Comparison of ENCODE assay signal across 18 cellular contexts in genomic region chr7:100393233-100393905, GRCh38. TPM values are rescaled to one million over a fixed set of nuclear protein-coding genes. Genes with fewer than 3 reads are reported as not detected.
DNase-seq lines count a peak whose midpoint lies in the region; ATAC-seq and TF ChIP-seq lines count a peak whose summit lies in the region.
"Had no signal": no experiment of that assay in that cellular context is flagged by ENCODE, and none has a peak within 500 bp of the region (broad histone marks: within the 10 kb centered on the region; RNA-seq: fewer than 3 reads in every experiment).

No MANE protein-coding gene starts in this region.

- H3K79me2 ChIP-seq in DOHH2 (ENCODE audit: control insufficient read depth, low read length), result no peaks in the 10 kb centered on the region
- H3K79me2 ChIP-seq in mammary epithelial cell (ENCODE audit: insufficient read depth, low read length), result no peaks in the 10 kb centered on the region

- no TSS peak for BruUV-seq in mammary epithelial cell (replicated peaks; lab: Mats Ljungman, UMichigan)

- H3K4ac ChIP-seq in mesenchymal stem cell (ENCODE audit: low read depth in 1 of 2, low read length in 2 of 2), result no peak overlapping the region

- no peak overlapping the region for H2BK12ac ChIP-seq in mesenchymal stem cell (ENCODE audit: low read length in 2 of 2)

- H3K9me3 Mint-ChIP-seq in stimulated activated memory B cell treated with anti-CD40 and anti-IgM and Interleukin-4, amounts not matched to agents 10 μg/mL and 1 μg/mL and 100 μg/mL, for 72 hours, result no peaks in the 10 kb centered on the region
- no peaks in the 10 kb centered on the region for H3K9me3 Mint-ChIP-seq in T-helper 2 cell treated with Interferon-gamma antibody and Interleukin-4, amounts not matched to agents 5 μg/mL and 100 μg/mL, for 36 hours

- H3K27me3 ChIP-seq in DOHH2 (ENCODE audit: control insufficient read depth, low read length) (no peaks in the 10 kb centered on the region), mammary epithelial cell (ENCODE audit: insufficient read depth, low read length) (no peaks in the 10 kb centered on the region), mesenchymal stem cell (ENCODE audit: control insufficient read depth in 1 of 2, insufficient read depth in 1 of 2, low read length in 2 of 2) (peaks cover 25 to 47% of the 10 kb centered on the region in 2 experiments)
- H3K27me3 ChIP-seq: Peyer's patch had no signal

- no peaks in the 10 kb centered on the region for H4K20me1 ChIP-seq in DOHH2 (ENCODE audit: control insufficient read depth, insufficient read depth, low read depth, low read length)
- H4K20me1 ChIP-seq in mammary epithelial cell (ENCODE audit: insufficient read depth, low read length), result no peaks in the 10 kb centered on the region

- H2BK15ac ChIP-seq in mesenchymal stem cell (ENCODE audit: low read depth, poor library complexity, severe bottlenecking), result no peak overlapping the region

- H3K36me3 ChIP-seq in DOHH2 (ENCODE audit: control insufficient read depth, low read length), result no peaks in the 10 kb centered on the region
- H3K36me3 ChIP-seq in mammary epithelial cell (ENCODE audit: insufficient read depth, low read length), result no peaks in the 10 kb centered on the region
- H3K36me3 ChIP-seq in mesenchymal stem cell (ENCODE audit: control insufficient read depth in 1 of 2, insufficient read depth in 2 of 2, low read depth in 1 of 2, low read length in 2 of 2), result no peaks in the 10 kb centered on the region
- H3K36me3 ChIP-seq: Peyer's patch had no signal

- no peak overlapping the region for H2AK5ac ChIP-seq in mesenchymal stem cell (ENCODE audit: low read length, severe bottlenecking)

- WGBS in mammary epithelial cell (ENCODE audit: low coverage, missing lambda C conversion rate), result 71% methylated on average over 4 of the region's 4 CpGs
- 70% methylated on average over 2 of the region's 4 CpGs for WGBS in mesenchymal stem cell

- H3K9ac ChIP-seq in mammary epithelial cell (ENCODE audit: insufficient read depth, low read length) (no peak overlapping the region), mesenchymal stem cell (ENCODE audit: low read length) (no peak overlapping the region)

- H3K4me3 ChIP-seq in DOHH2 (ENCODE audit: low read length), result peak overlapping the region; percentile 37
- no peak overlapping the region for H3K4me3 ChIP-seq in mammary epithelial cell (replicated peaks in 1 of 3; ENCODE audit: insufficient read depth in 1 of 3, low read depth in 2 of 3, low read length in 3 of 3)
- H3K4me3 ChIP-seq in mesenchymal stem cell (ENCODE audit: insufficient read depth in 1 of 2, low read depth in 1 of 2, low read length in 2 of 2), result no peak overlapping the region
- H3K4me3 ChIP-seq: Peyer's patch, SK-N-MC had no signal

- peak overlapping the region; percentile 3 for H3K27ac ChIP-seq in DOHH2 (ENCODE audit: low read depth, low read length)
- no peak overlapping the region for H3K27ac ChIP-seq in mammary epithelial cell (ENCODE audit: insufficient read depth, low read depth, low read length)
- no peak overlapping the region for H3K27ac ChIP-seq in mesenchymal stem cell (ENCODE audit: low read length, poor library complexity, severe bottlenecking)
- H3K27ac ChIP-seq: Peyer's patch, SK-N-MC had no signal

- no peak overlapping the region for H2BK120ac ChIP-seq in mesenchymal stem cell (ENCODE audit: low read depth, low read length)

- dilution Hi-C loops in mammary epithelial cell (cut with HindIII; ENCODE audit: low sequenced_read_pairs), result no loop called here

- in situ Hi-C loops in mammary epithelial cell (cut with MboI; ENCODE audit: low sequenced_read_pairs in 2 of 2) (no loop called here), KBM-7 (cut with MboI; ENCODE audit: low pct_unique_long_range_greater_than_20kb, low sequenced_read_pairs) (no loop called here)

- H3K36me3 Mint-ChIP-seq in stimulated activated memory B cell treated with anti-CD40 and anti-IgM and Interleukin-4, amounts not matched to agents 10 μg/mL and 1 μg/mL and 100 μg/mL, for 72 hours, result no peaks in the 10 kb centered on the region
- no peaks in the 10 kb centered on the region for H3K36me3 Mint-ChIP-seq in T-helper 2 cell treated with Interferon-gamma antibody and Interleukin-4, amounts not matched to agents 5 μg/mL and 100 μg/mL, for 36 hours (ENCODE audit: low read depth)

- DNase-seq in NAMALWA (ENCODE audit: low spot score) (peak; percentile 35), mammary epithelial cell (peak; percentile 19), mesenchymal stem cell (no peak), KBM-7 (no peak)
- no peak for DNase-seq in T-helper 2 cell treated with Interferon-gamma antibody and Interleukin-4, amounts not matched to agents 5 μg/mL and 100 μg/mL, for 36 hours (ENCODE audit: low spot score)
- DNase-seq: ACHN, DND-41, GDM1, H7, NCI-H1048, NCI-H1436 treated with DMSO at 0.1 percent for 48 hours, NCI-H2081, Peyer's patch had no signal

- H3K18ac ChIP-seq in mesenchymal stem cell (ENCODE audit: low read depth in 1 of 2, low read length in 2 of 2), result no peak overlapping the region

- peaks cover 11% of the 10 kb centered on the region for H3F3A ChIP-seq in DOHH2 (ENCODE audit: control insufficient read depth, insufficient read depth)

- intact Hi-C loops in mammary epithelial cell (cut with micrococcal nuclease), result no loop called here

- no peak for ATAC-seq in stimulated activated memory B cell treated with anti-CD40 and anti-IgM and Interleukin-4, amounts not matched to agents 10 μg/mL and 1 μg/mL and 100 μg/mL, for 72 hours
- ATAC-seq: Right ventricle myocardium inferior had no signal

- no peaks in the 10 kb centered on the region for H3K9me2 ChIP-seq in DOHH2 (replicated peaks; ENCODE audit: control insufficient read depth, low read length)

- no peak overlapping the region for H4K91ac ChIP-seq in mesenchymal stem cell (ENCODE audit: low read length)

- no peak overlapping the region for H2AFZ ChIP-seq in mammary epithelial cell (ENCODE audit: low read depth, low read length)
- H2AFZ ChIP-seq in mesenchymal stem cell (ENCODE audit: low read depth, low read length), result no peak overlapping the region

- H3K14ac ChIP-seq in mesenchymal stem cell (ENCODE audit: low read length in 2 of 2), result no peak overlapping the region

- no peak overlapping the region for H2BK5ac ChIP-seq in mesenchymal stem cell (ENCODE audit: low read depth, low read length, poor library complexity, severe bottlenecking)

- H4K8ac ChIP-seq in mesenchymal stem cell (ENCODE audit: low read length), result no peak overlapping the region

- TF ChIP-seq CTCF in DOHH2 (IDR thresholded peaks at IDR 0.05; ENCODE audit: low read depth, low read length, poor library complexity, severe bottlenecking), result no peak
- TF ChIP-seq CTCF in mammary epithelial cell (conservative IDR thresholded peaks at IDR 0.05 in 1 of 2, IDR thresholded peaks at IDR 0.05 in 1 of 2; ENCODE audit: extremely low read depth in 1 of 2, insufficient read depth in 1 of 2, low read depth in 1 of 2, low read length in 2 of 2), result no peak

- H3K4me2 ChIP-seq in DOHH2 (ENCODE audit: low read length) (peak overlapping the region; percentile 54), mammary epithelial cell (ENCODE audit: insufficient read depth, low read depth, low read length) (no peak overlapping the region), mesenchymal stem cell (ENCODE audit: low read length, poor library complexity, severe bottlenecking) (no peak overlapping the region)

- CTCF ChIA-PET in mammary epithelial cell (lab: Charles Lee; ENCODE audit: low non-redundant PET), result no interaction called here

- H3K4me3 Mint-ChIP-seq in stimulated activated memory B cell treated with anti-CD40 and anti-IgM and Interleukin-4, amounts not matched to agents 10 μg/mL and 1 μg/mL and 100 μg/mL, for 72 hours, result no peak overlapping the region
- no peak overlapping the region for H3K4me3 Mint-ChIP-seq in T-helper 2 cell treated with Interferon-gamma antibody and Interleukin-4, amounts not matched to agents 5 μg/mL and 100 μg/mL, for 36 hours

- peaks cover 18% of the 10 kb centered on the region for H3K27me3 Mint-ChIP-seq in stimulated activated memory B cell treated with anti-CD40 and anti-IgM and Interleukin-4, amounts not matched to agents 10 μg/mL and 1 μg/mL and 100 μg/mL, for 72 hours
- peaks cover 29% of the 10 kb centered on the region for H3K27me3 Mint-ChIP-seq in T-helper 2 cell treated with Interferon-gamma antibody and Interleukin-4, amounts not matched to agents 5 μg/mL and 100 μg/mL, for 36 hours (ENCODE audit: low read depth)

- H3K4me1 Mint-ChIP-seq in stimulated activated memory B cell treated with anti-CD40 and anti-IgM and Interleukin-4, amounts not matched to agents 10 μg/mL and 1 μg/mL and 100 μg/mL, for 72 hours, result peaks cover 49% of the 10 kb centered on the region
- H3K4me1 Mint-ChIP-seq in T-helper 2 cell treated with Interferon-gamma antibody and Interleukin-4, amounts not matched to agents 5 μg/mL and 100 μg/mL, for 36 hours (ENCODE audit: low read depth), result peaks cover 13% of the 10 kb centered on the region

- no peaks in the 10 kb centered on the region for H3K79me1 ChIP-seq in mesenchymal stem cell (replicated peaks; ENCODE audit: low read length, poor library complexity, severe bottlenecking)

- H3K27ac Mint-ChIP-seq in stimulated activated memory B cell treated with anti-CD40 and anti-IgM and Interleukin-4, amounts not matched to agents 10 μg/mL and 1 μg/mL and 100 μg/mL, for 72 hours, result peak overlapping the region; percentile 47
- H3K27ac Mint-ChIP-seq in T-helper 2 cell treated with Interferon-gamma antibody and Interleukin-4, amounts not matched to agents 5 μg/mL and 100 μg/mL, for 36 hours, result no peak overlapping the region

- H3K9me3 ChIP-seq in DOHH2 (ENCODE audit: control insufficient read depth, insufficient read depth, low read length) (no peaks in the 10 kb centered on the region), mammary epithelial cell (replicated peaks; ENCODE audit: insufficient read depth, low read length) (no peaks in the 10 kb centered on the region), mesenchymal stem cell (ENCODE audit: control insufficient read depth, low read length) (no peaks in the 10 kb centered on the region)
- H3K9me3 ChIP-seq: Peyer's patch had no signal

- no peak overlapping the region for H3K23ac ChIP-seq in mesenchymal stem cell (ENCODE audit: low read length in 2 of 2)

- H3K4me1 ChIP-seq in DOHH2 (ENCODE audit: control insufficient read depth, low read length), result peaks cover 58% of the 10 kb centered on the region
- H3K4me1 ChIP-seq in mammary epithelial cell (ENCODE audit: insufficient read depth, low read length), result no peaks in the 10 kb centered on the region
- no peaks in the 10 kb centered on the region for H3K4me1 ChIP-seq in mesenchymal stem cell (ENCODE audit: control insufficient read depth, insufficient read depth, low read depth, low read length)

RNA-seq across cellular contexts. Expression of gene PILRA, which starts 20.1 kb away (rescaled TPM):
- total RNA-seq in mammary epithelial cell, result under 1 TPM in 1 of 2 donors, not detected in 1; 0.85 TPM
- polyA plus RNA-seq in mammary epithelial cell, result 0.87 TPM
- not detected for polyA minus RNA-seq in mammary epithelial cell
- 1.1 TPM for polyA plus RNA-seq in mesenchymal stem cell (2013, experiment 1 of 2)
- polyA plus RNA-seq in mesenchymal stem cell (2013, experiment 2 of 2), result 1.0 TPM
- total RNA-seq: LHCN-M2 had no signal

RNA-seq across cellular contexts. Expression of gene ZCWPW1, which starts 35.1 kb away (rescaled TPM):
- 1 to 10 TPM; 1.0 to 1.7 TPM for total RNA-seq in mammary epithelial cell
- polyA plus RNA-seq in mammary epithelial cell, result 1.1 TPM
- polyA minus RNA-seq in mammary epithelial cell, result 0.36 TPM
- 1.3 TPM for polyA plus RNA-seq in mesenchymal stem cell (2013, experiment 1 of 2)
- 0.93 TPM for polyA plus RNA-seq in mesenchymal stem cell (2013, experiment 2 of 2)

RNA-seq across cellular contexts. Expression of gene PILRB, which starts 35.5 kb away (rescaled TPM):
- total RNA-seq in mammary epithelial cell, result 10 to 100 TPM; 14.5 to 38.0 TPM
- 25.9 TPM for polyA plus RNA-seq in mammary epithelial cell
- 2.2 TPM for polyA minus RNA-seq in mammary epithelial cell
- polyA plus RNA-seq in mesenchymal stem cell (2013, experiment 1 of 2), result 9.7 TPM
- 8.9 TPM for polyA plus RNA-seq in mesenchymal stem cell (2013, experiment 2 of 2)

RNA-seq across cellular contexts. Expression of gene MEPCE, which starts 36.3 kb away (rescaled TPM):
- total RNA-seq in mammary epithelial cell, result 10 to 100 TPM; 23.2 to 39.5 TPM
- polyA plus RNA-seq in mammary epithelial cell, result 24.1 TPM
- 37.6 TPM for polyA minus RNA-seq in mammary epithelial cell
- polyA plus RNA-seq in mesenchymal stem cell (2013, experiment 1 of 2), result 17.9 TPM
- 17.3 TPM for polyA plus RNA-seq in mesenchymal stem cell (2013, experiment 2 of 2)

RNA-seq across cellular contexts. Expression of gene PPP1R35, which starts 42.9 kb away (rescaled TPM):
- 10 to 100 TPM; 13.8 to 36.3 TPM for total RNA-seq in mammary epithelial cell
- 20.3 TPM for polyA plus RNA-seq in mammary epithelial cell
- 19.4 TPM for polyA minus RNA-seq in mammary epithelial cell
- 45.2 TPM for polyA plus RNA-seq in mesenchymal stem cell (2013, experiment 1 of 2)
- 47.7 TPM for polyA plus RNA-seq in mesenchymal stem cell (2013, experiment 2 of 2)

Comparison
In these comparisons a context has a peak if more than half of its experiments do, and no peak if none do; other contexts are left out.
1. DNase-seq: peak in NAMALWA (single experiment) and mammary epithelial cell (single experiment); none in mesenchymal stem cell (single experiment), T-helper 2 cell treated with Interferon-gamma antibody and Interleukin-4, amounts not matched to agents 5 μg/mL and 100 μg/mL, for 36 hours (single experiment) and KBM-7 (single experiment).